In the genomic region with DNA sequence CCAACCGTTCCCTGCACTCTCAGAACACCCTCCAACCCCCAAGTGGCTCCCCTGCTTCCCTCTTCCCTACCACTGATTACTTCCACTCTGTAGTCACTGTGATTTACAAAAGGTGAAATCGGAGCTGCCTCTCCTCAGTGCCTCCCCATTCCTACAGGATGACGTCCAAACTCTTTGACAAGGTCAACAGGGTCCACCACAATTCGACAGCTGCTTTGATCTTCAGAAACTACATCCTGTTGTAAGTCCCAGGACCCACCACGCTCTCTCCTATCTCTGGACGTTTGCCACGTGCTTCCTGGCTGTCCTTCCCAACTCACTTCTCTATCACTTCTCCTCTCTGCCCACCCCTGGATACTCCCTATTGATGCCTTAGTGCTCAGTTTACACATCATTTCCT, we compare ENCODE assay signal across 29 cellular contexts.
DNase-seq lines count a peak whose midpoint lies in the region; ATAC-seq and TF ChIP-seq lines count a peak whose summit lies in the region.
"Had no signal": no experiment of that assay in that cellular context is flagged by ENCODE, and none has a peak within 500 bp of the region (broad histone marks: within the 10 kb centered on the region; RNA-seq: fewer than 3 reads in every experiment).

No MANE protein-coding gene starts in this region.

- H3K9me1 ChIP-seq in IMR-90 (ENCODE audit: insufficient read depth, low read length): no peaks in the 10 kb centered on the region

- CTCF ChIA-PET in IMR-90 (lab: Yijun Ruan, JAX): no interaction called here
- CTCF ChIA-PET in activated naive CD4-positive, alpha-beta T cell treated with anti-CD3 and anti-CD28 coated beads, Interleukin-2, amount 10 ng/mL, durations not matched to agents 7 days and 5 days (lab: Charles Lee): no interaction called here

- POLR2A ChIA-PET in IMR-90 (lab: Charles Lee; ENCODE audit: unreplicated experiment): no interaction called here

- TF ChIP-seq CTCF in IMR-90 (conservative IDR thresholded peaks at IDR 0.05; ENCODE audit: low read depth, low read length) (no peak), body of pancreas (IDR thresholded peaks at IDR 0.05) (no peak)

- no peaks in the 10 kb centered on the region for H4K20me1 ChIP-seq in IMR-90 (ENCODE audit: insufficient read depth, low read length)

- TF ChIP-seq RAD21 in IMR-90 (IDR thresholded peaks at IDR 0.05; ENCODE audit: low read length): no peak

- no peak overlapping the region for H3K18ac ChIP-seq in IMR-90 (ENCODE audit: low read depth, low read length)

- H3K27me3 Mint-ChIP-seq in activated naive CD4-positive, alpha-beta T cell treated with anti-CD3 and anti-CD28 coated beads, Interleukin-2, amount 10 ng/mL, durations not matched to agents 7 days and 5 days: peaks cover 22% of the 10 kb centered on the region

- no peak overlapping the region for H4K91ac ChIP-seq in IMR-90 (ENCODE audit: insufficient read depth, low read depth, low read length)

- no peak overlapping the region for H2BK20ac ChIP-seq in IMR-90 (ENCODE audit: low read depth, low read length)

- DNase-seq in Daoy (ENCODE audit: low read depth) (peak; percentile 57), IMR-90 (peak; percentile 39), body of pancreas (peak; percentile 20 to 37 (median 27)), myocyte (ENCODE audit: low read depth) (peak; percentile 89), 8988T (no peak)
- no peak for DNase-seq in activated naive CD4-positive, alpha-beta T cell treated with anti-CD3 and anti-CD28 coated beads, Interleukin-2, amount 10 ng/mL, durations not matched to agents 7 days and 5 days
- DNase-seq: activated CD4-positive, alpha-beta T cell treated with anti-CD3 and anti-CD28 coated beads for 48 hours; activated effector memory CD4-positive, alpha-beta T cell treated with anti-CD3 and anti-CD28 coated beads, Interleukin-2, amount 50 U/mL, for 16 hours; activated naive CD8-positive, alpha-beta T cell treated with anti-CD3 and anti-CD28 coated beads, Interleukin-2, amount 10 ng/mL, durations not matched to agents 7 days and 5 days; activated T-cell treated with anti-CD3 and anti-CD28 coated beads, Interleukin-2, amount 50 U/mL, for 1 hour; effector CD4-positive, alpha-beta T cell; head of caudate nucleus; NCI-H1048; NCI-H187; NCI-H2171 treated with DMSO at 0.1 percent for 48 hours; NCI-H524 treated with DMSO at 0.1 percent for 48 hours; nucleus accumbens; PC-3; psoas muscle; Right ventricle myocardium superior; stimulated activated naive CD8-positive, alpha-beta T cell treated with anti-CD3 and anti-CD28 coated beads, Interleukin-15, Interleukin-2, amounts not matched to agents 100 U/mL and 50 U/mL, for 24 hours; T-helper 9 cell; uterus had no signal

- in situ Hi-C loops in IMR-90 (cut with MboI; ENCODE audit: low sequenced_read_pairs): no loop called here

- H3K9me3 ChIP-seq in IMR-90 (ENCODE audit: control insufficient read depth, insufficient read depth, low read length) (peaks cover 7% of the 10 kb centered on the region), body of pancreas (no peaks in the 10 kb centered on the region)
- H3K9me3 ChIP-seq: A549, psoas muscle, thoracic aorta, uterus had no signal

- 5% methylated on average over 6 of the region's 7 CpGs; no CpG with 5 or more reads in 1 of the 2 experiments for WGBS in IMR-90 (ENCODE audit: extremely low coverage in 2 of 2, insufficient read length in 1 of 2), 2 experiments
- 9 to 12% methylated on average over 7 of the region's 7 CpGs for WGBS in body of pancreas, 2 donors

- no peak overlapping the region for H3K4ac ChIP-seq in IMR-90 (ENCODE audit: low read depth, low read length)

- no peak overlapping the region for H3K14ac ChIP-seq in IMR-90 (replicated peaks; ENCODE audit: low read depth, low read length)

- no peak overlapping the region for H3K56ac ChIP-seq in IMR-90 (ENCODE audit: extremely low read depth, insufficient read depth, low read length)

- no peak overlapping the region for H2AFZ ChIP-seq in IMR-90 (replicated peaks; ENCODE audit: low read length, poor library complexity)

- H3K4me2 ChIP-seq in IMR-90 (ENCODE audit: low read depth, low read length): no peak overlapping the region
- H3K4me2 ChIP-seq: A549 had no signal

- H3K79me1 ChIP-seq in IMR-90 (ENCODE audit: low read depth in 1 of 2, low read length in 2 of 2): no peaks in the 10 kb centered on the region

- H3K4me1 Mint-ChIP-seq in activated naive CD4-positive, alpha-beta T cell treated with anti-CD3 and anti-CD28 coated beads, Interleukin-2, amount 10 ng/mL, durations not matched to agents 7 days and 5 days: no peaks in the 10 kb centered on the region
- H3K4me1 Mint-ChIP-seq: activated naive CD8-positive, alpha-beta T cell treated with anti-CD3 and anti-CD28 coated beads, Interleukin-2, amount 10 ng/mL, durations not matched to agents 7 days and 5 days had no signal

- no peaks in the 10 kb centered on the region for H3K9me3 Mint-ChIP-seq in activated naive CD4-positive, alpha-beta T cell treated with anti-CD3 and anti-CD28 coated beads, Interleukin-2, amount 10 ng/mL, durations not matched to agents 7 days and 5 days
- H3K9me3 Mint-ChIP-seq: activated naive CD8-positive, alpha-beta T cell treated with anti-CD3 and anti-CD28 coated beads, Interleukin-2, amount 10 ng/mL, durations not matched to agents 7 days and 5 days had no signal

- H3K27me3 ChIP-seq in IMR-90 (ENCODE audit: control insufficient read depth, insufficient read depth, low read length) (peaks cover 67% of the 10 kb centered on the region), body of pancreas (no peaks in the 10 kb centered on the region)
- H3K27me3 ChIP-seq: uterus had no signal

- intact Hi-C loops in IMR-90 (cut with micrococcal nuclease): no loop called here
- intact Hi-C loops in body of pancreas (cut with DNase I): no loop called here

- H3K36me3 ChIP-seq in IMR-90 (ENCODE audit: control insufficient read depth, insufficient read depth, low read length) (no peaks in the 10 kb centered on the region), body of pancreas (replicated peaks in 1 of 2; ENCODE audit: insufficient read depth in 1 of 2, low read depth in 2 of 2) (no peaks in the 10 kb centered on the region)
- H3K36me3 ChIP-seq: thoracic aorta, uterus had no signal

- no peak overlapping the region for H3K9ac ChIP-seq in IMR-90 (ENCODE audit: low read depth, low read length)

- no peak overlapping the region for H3K27ac ChIP-seq in IMR-90 (ENCODE audit: insufficient read depth, low read length)
- peak overlapping the region in 3 of 4 donors; percentile 36 to 84 (median 72) for H3K27ac ChIP-seq in body of pancreas
- H3K27ac ChIP-seq: A549, psoas muscle, skin epidermis, thoracic aorta, uterus, VCaP had no signal

- ATAC-seq in IMR-90 (ENCODE audit: low read depth) (no peak), body of pancreas (no peak), HG03442 (IDR thresholded peaks at IDR 0.05; ENCODE audit: unreplicated experiment) (no peak), HG02973 (IDR thresholded peaks at IDR 0.05; ENCODE audit: unreplicated experiment) (no peak)
- ATAC-seq: A549; PC-3; psoas muscle; stimulated activated naive CD8-positive, alpha-beta T cell treated with anti-CD3 and anti-CD28 coated beads, Interleukin-15, Interleukin-2, amounts not matched to agents 100 U/mL and 50 U/mL, for 24 hours had no signal

- H3K23ac ChIP-seq in IMR-90 (ENCODE audit: low read depth, low read length): no peak overlapping the region

- no peak overlapping the region for H2BK120ac ChIP-seq in IMR-90 (ENCODE audit: low read depth, low read length)

- H4K8ac ChIP-seq in IMR-90 (ENCODE audit: low read depth in 2 of 2, low read length in 2 of 2): no peak overlapping the region

- TF ChIP-seq POLR2A in IMR-90 (IDR thresholded peaks at IDR 0.05; ENCODE audit: low read depth, low read length) (no peak), body of pancreas (IDR thresholded peaks at IDR 0.05) (peak in 1 of 3 donors; percentile 48)

- H2BK15ac ChIP-seq in IMR-90 (ENCODE audit: low read depth, low read length): no peak overlapping the region

- H2AK5ac ChIP-seq in IMR-90 (ENCODE audit: low read depth, low read length): no peak overlapping the region

- BruUV-seq in IMR-90 (replicated peaks; lab: Mats Ljungman, UMichigan): no TSS peak

- dilution Hi-C loops in IMR-90 (cut with HindIII; ENCODE audit: low sequenced_read_pairs, unreplicated experiment): no loop called here

- H3K4me3 ChIP-seq in IMR-90 (ENCODE audit: insufficient read depth, low read depth, low read length) (no peak overlapping the region), body of pancreas (no peak overlapping the region)
- H3K4me3 ChIP-seq: A549, psoas muscle, skin epidermis, thoracic aorta, uterus had no signal

- H3K4me1 ChIP-seq in IMR-90 (ENCODE audit: control insufficient read depth, insufficient read depth, low read length) (no peaks in the 10 kb centered on the region), body of pancreas (peaks cover 90% of the 10 kb centered on the region)
- H3K4me1 ChIP-seq: A549, psoas muscle, uterus had no signal

- H3K36me3 Mint-ChIP-seq in activated naive CD4-positive, alpha-beta T cell treated with anti-CD3 and anti-CD28 coated beads, Interleukin-2, amount 10 ng/mL, durations not matched to agents 7 days and 5 days: no peaks in the 10 kb centered on the region
- H3K36me3 Mint-ChIP-seq: activated naive CD8-positive, alpha-beta T cell treated with anti-CD3 and anti-CD28 coated beads, Interleukin-2, amount 10 ng/mL, durations not matched to agents 7 days and 5 days had no signal

- H2BK5ac ChIP-seq in IMR-90 (ENCODE audit: low read depth, low read length, poor library complexity, severe bottlenecking): no peak overlapping the region

- no peak overlapping the region for H2AK9ac ChIP-seq in IMR-90 (replicated peaks; ENCODE audit: low read depth, low read length, poor library complexity)

- no peak overlapping the region for H3K27ac Mint-ChIP-seq in activated naive CD4-positive, alpha-beta T cell treated with anti-CD3 and anti-CD28 coated beads, Interleukin-2, amount 10 ng/mL, durations not matched to agents 7 days and 5 days
- H3K27ac Mint-ChIP-seq: activated naive CD8-positive, alpha-beta T cell treated with anti-CD3 and anti-CD28 coated beads, Interleukin-2, amount 10 ng/mL, durations not matched to agents 7 days and 5 days had no signal

- no peak overlapping the region for H3K4me3 Mint-ChIP-seq in activated naive CD4-positive, alpha-beta T cell treated with anti-CD3 and anti-CD28 coated beads, Interleukin-2, amount 10 ng/mL, durations not matched to agents 7 days and 5 days
- H3K4me3 Mint-ChIP-seq: activated naive CD8-positive, alpha-beta T cell treated with anti-CD3 and anti-CD28 coated beads, Interleukin-2, amount 10 ng/mL, durations not matched to agents 7 days and 5 days had no signal

- no peak overlapping the region for H4K5ac ChIP-seq in IMR-90 (ENCODE audit: low read depth, low read length)

TF ChIP-seq in IMR-90, 13 proteins besides CTCF, POLR2A, EP300 and RAD21 (continues in another document):
- TF ChIP-seq FOS (IDR thresholded peaks at IDR 0.05; ENCODE audit: low read depth, low read length): no peak
- TF ChIP-seq SMC3 (IDR thresholded peaks at IDR 0.05; ENCODE audit: low read depth, low read length): no peak
- no peak for TF ChIP-seq BHLHE40 (IDR thresholded peaks at IDR 0.05; ENCODE audit: low read depth, low read length)
- TF ChIP-seq MAZ (IDR thresholded peaks at IDR 0.05; ENCODE audit: borderline replicate concordance, low read depth, low read length): no peak
- no peak for TF ChIP-seq MXI1 (IDR thresholded peaks at IDR 0.05; ENCODE audit: borderline replicate concordance, low read depth, low read length)
- TF ChIP-seq RFX5 (IDR thresholded peaks at IDR 0.05; ENCODE audit: low read depth, low read length): no peak

Comparison
In these comparisons a context has a peak if more than half of its experiments do, and no peak if none do; other contexts are left out.
1. DNase-seq: peak in Daoy (single experiment), IMR-90 (single experiment), body of pancreas (4 of 4) and myocyte (single experiment); none in 8988T (single experiment) and activated naive CD4-positive, alpha-beta T cell treated with anti-CD3 and anti-CD28 coated beads, Interleukin-2, amount 10 ng/mL, durations not matched to agents 7 days and 5 days (single experiment).